ENCODE assay signal across 9 cellular contexts in genomic region chr6:45327956-45328522, GRCh38. TPM values are rescaled to one million over a fixed set of nuclear protein-coding genes. Genes with fewer than 3 reads are reported as not detected.
DNase-seq lines count a peak whose midpoint lies in the region; ATAC-seq and TF ChIP-seq lines count a peak whose summit lies in the region.
"Had no signal": no experiment of that assay in that cellular context is flagged by ENCODE, and none has a peak within 500 bp of the region (broad histone marks: within the 10 kb centered on the region; RNA-seq: fewer than 3 reads in every experiment).

RUNX2 (plus strand) TSS chr6:45328330; CDS start chr6:45328727, 397 bp downstream.

- H3K4me3 ChIP-seq in upper lobe of left lung, result peak within 1 kb of the TSS in 3 of 4 donors; percentile 25 to 37 (median 36)
- H3K4me3 ChIP-seq: right lobe of liver had no signal

- no peaks in the 10 kb centered on the region for H3K27me3 ChIP-seq in upper lobe of left lung
- H3K27me3 ChIP-seq: right lobe of liver had no signal

- peaks cover 0 to 19% (median 12%) of the 10 kb centered on the region in 4 donors for H3K4me1 ChIP-seq in upper lobe of left lung
- H3K4me1 ChIP-seq: right lobe of liver had no signal

- 58 to 59% methylated on average over 5 of the region's 5 CpGs for WGBS in upper lobe of left lung, 2 donors

- intact Hi-C loops in activated T-helper 2 cell treated with anti-CD3 and anti-CD28 coated beads, Interferon-gamma antibody, Interleukin-2, Interleukin-4, amounts not matched to agents 10 μg/mL and 5 μg/mL and 100 μg/mL, durations not matched to agents 14 hours and 24 hours and 36 hours (cut with micrococcal nuclease), result loop anchor here (5.0 kb wide), 1 partner anchor 39 kb away; no protein-coding TSS in a partner anchor

- peak within 1 kb of the TSS; percentile 62 for H3K4me3 Mint-ChIP-seq in activated T-cell treated with anti-CD3 and anti-CD28 coated beads, Interleukin-2, amount 50 U/mL, for 24 hours
- peak within 1 kb of the TSS; percentile 59 for H3K4me3 Mint-ChIP-seq in activated T-helper 2 cell treated with anti-CD3 and anti-CD28 coated beads, Interferon-gamma antibody, Interleukin-2, Interleukin-4, amounts not matched to agents 10 μg/mL and 5 μg/mL and 100 μg/mL, durations not matched to agents 14 hours and 24 hours and 36 hours (ENCODE audit: low read depth)

- DNase-seq in activated T-cell treated with anti-CD3 and anti-CD28 coated beads, Interleukin-2, amount 50 U/mL, for 24 hours, result no peak
- DNase-seq in activated T-cell treated with anti-CD3 and anti-CD28 coated beads for 4 hours (no peak), iPS-NIHi7 (ENCODE audit: extremely low spot score) (peak; percentile 29), upper lobe of left lung (peak in 1 of 2 donors; percentile 27)
- no peak for DNase-seq in activated T-helper 2 cell treated with anti-CD3 and anti-CD28 coated beads, Interferon-gamma antibody, Interleukin-2, Interleukin-4, amounts not matched to agents 10 μg/mL and 5 μg/mL and 100 μg/mL, durations not matched to agents 14 hours and 24 hours and 36 hours (ENCODE audit: low spot score)
- no peak for DNase-seq in stimulated activated CD4-positive, alpha-beta T cell treated with anti-CD3 and anti-CD28 coated beads, Interleukin-4, amount 100 ng/mL, for 1 hour
- DNase-seq in activated CD4-positive, alpha-beta T cell treated with anti-CD3 and anti-CD28 coated beads, Interleukin-2, amount 50 U/mL, for 1 hour, result no peak
- DNase-seq: right lobe of liver had no signal

- H3K27ac ChIP-seq in upper lobe of left lung, result peak within 1 kb of the TSS in 3 of 4 donors; percentile 8 to 64 (median 52)
- H3K27ac ChIP-seq: right lobe of liver had no signal

- peak within 1 kb of the TSS; percentile 79 for H3K27ac Mint-ChIP-seq in activated T-cell treated with anti-CD3 and anti-CD28 coated beads, Interleukin-2, amount 50 U/mL, for 24 hours
- peak within 1 kb of the TSS; percentile 20 for H3K27ac Mint-ChIP-seq in activated T-helper 2 cell treated with anti-CD3 and anti-CD28 coated beads, Interferon-gamma antibody, Interleukin-2, Interleukin-4, amounts not matched to agents 10 μg/mL and 5 μg/mL and 100 μg/mL, durations not matched to agents 14 hours and 24 hours and 36 hours

- no peak for TF ChIP-seq EP300 in upper lobe of left lung (IDR thresholded peaks at IDR 0.05)

- no peaks in the 10 kb centered on the region for H3K9me3 Mint-ChIP-seq in activated T-cell treated with anti-CD3 and anti-CD28 coated beads, Interleukin-2, amount 50 U/mL, for 24 hours
- H3K9me3 Mint-ChIP-seq in activated T-helper 2 cell treated with anti-CD3 and anti-CD28 coated beads, Interferon-gamma antibody, Interleukin-2, Interleukin-4, amounts not matched to agents 10 μg/mL and 5 μg/mL and 100 μg/mL, durations not matched to agents 14 hours and 24 hours and 36 hours, result no peaks in the 10 kb centered on the region

- no peaks in the 10 kb centered on the region for H3K9me3 ChIP-seq in upper lobe of left lung
- H3K9me3 ChIP-seq: right lobe of liver had no signal

- ATAC-seq in upper lobe of left lung (ENCODE audit: low FRiP score in 2 of 2) (peak; percentile 70 to 84), GM18519 (IDR thresholded peaks at IDR 0.05; ENCODE audit: low FRiP score, unreplicated experiment) (no peak)

- H3K36me3 ChIP-seq in upper lobe of left lung, result no peaks in the 10 kb centered on the region
- H3K36me3 ChIP-seq: right lobe of liver had no signal

- H3K4me1 Mint-ChIP-seq in activated T-cell treated with anti-CD3 and anti-CD28 coated beads, Interleukin-2, amount 50 U/mL, for 24 hours (ENCODE audit: low read depth), result peaks cover 69% of the 10 kb centered on the region
- H3K4me1 Mint-ChIP-seq in activated T-helper 2 cell treated with anti-CD3 and anti-CD28 coated beads, Interferon-gamma antibody, Interleukin-2, Interleukin-4, amounts not matched to agents 10 μg/mL and 5 μg/mL and 100 μg/mL, durations not matched to agents 14 hours and 24 hours and 36 hours (ENCODE audit: low read depth), result peaks cover 50% of the 10 kb centered on the region

- TF ChIP-seq POLR2A in upper lobe of left lung (IDR thresholded peaks at IDR 0.05), result no peak

- H3K27me3 Mint-ChIP-seq in activated T-cell treated with anti-CD3 and anti-CD28 coated beads, Interleukin-2, amount 50 U/mL, for 24 hours, result no peaks in the 10 kb centered on the region
- H3K27me3 Mint-ChIP-seq in activated T-helper 2 cell treated with anti-CD3 and anti-CD28 coated beads, Interferon-gamma antibody, Interleukin-2, Interleukin-4, amounts not matched to agents 10 μg/mL and 5 μg/mL and 100 μg/mL, durations not matched to agents 14 hours and 24 hours and 36 hours (ENCODE audit: low read depth), result no peaks in the 10 kb centered on the region

- H3K36me3 Mint-ChIP-seq in activated T-cell treated with anti-CD3 and anti-CD28 coated beads, Interleukin-2, amount 50 U/mL, for 24 hours (ENCODE audit: low read depth), result no peaks in the 10 kb centered on the region
- H3K36me3 Mint-ChIP-seq in activated T-helper 2 cell treated with anti-CD3 and anti-CD28 coated beads, Interferon-gamma antibody, Interleukin-2, Interleukin-4, amounts not matched to agents 10 μg/mL and 5 μg/mL and 100 μg/mL, durations not matched to agents 14 hours and 24 hours and 36 hours (ENCODE audit: low read depth), result peaks cover 6% of the 10 kb centered on the region

- no peak for TF ChIP-seq CTCF in upper lobe of left lung (IDR thresholded peaks at IDR 0.05)

RNA-seq across cellular contexts. Expression of gene RUNX2, which starts in this region (rescaled TPM):
- 60.8 and 65.4 TPM in 2 replicates for total RNA-seq in activated T-helper 2 cell treated with anti-CD3 and anti-CD28 coated beads, Interferon-gamma antibody, Interleukin-2, Interleukin-4, amounts not matched to agents 10 μg/mL and 5 μg/mL and 100 μg/mL, durations not matched to agents 14 hours and 24 hours and 36 hours
- 10 to 100 TPM in 1 of 6 donors, 1 to 10 TPM in 5; 2.6 to 12.2 (median 5.5) TPM for total RNA-seq in upper lobe of left lung
